Comparison of ENCODE assay signal across 14 cellular contexts in the genomic region with DNA sequence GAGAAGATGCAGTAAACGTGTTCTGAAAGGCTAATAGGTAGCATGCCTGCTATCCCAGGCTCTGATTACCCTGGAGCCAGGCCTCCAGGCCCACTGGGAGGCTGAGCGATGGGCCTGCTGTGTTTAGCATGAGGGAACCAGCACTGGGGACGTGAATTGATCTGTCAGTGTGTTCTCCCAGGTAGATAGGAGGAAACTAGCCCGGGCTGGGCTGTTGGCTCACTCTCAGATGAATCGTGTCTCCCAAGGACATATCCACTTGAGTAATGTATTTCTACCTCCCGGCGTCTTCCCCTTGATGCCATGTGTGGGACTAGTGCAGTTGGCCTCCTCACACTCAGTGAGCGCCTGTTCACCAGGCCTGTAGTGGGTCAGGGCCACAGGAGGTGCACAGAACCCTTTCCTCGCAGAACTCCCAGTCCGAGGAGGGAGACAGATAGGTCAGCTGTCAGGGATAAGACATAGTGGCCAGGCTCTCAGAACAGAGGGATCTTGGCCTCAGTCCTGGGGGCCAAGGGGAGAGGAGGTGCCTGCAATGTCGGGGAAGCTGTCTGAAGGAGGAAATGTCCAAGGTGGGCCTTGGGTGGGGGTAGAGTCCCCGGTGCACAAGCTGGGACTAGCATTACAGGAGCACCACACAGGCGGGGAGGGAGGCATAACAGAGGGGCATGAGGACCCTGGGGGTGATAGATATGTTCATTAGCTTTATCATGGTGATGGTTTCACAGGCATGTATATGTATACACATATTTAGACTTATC.
DNase-seq lines count a peak whose midpoint lies in the region; TF ChIP-seq lines count a peak whose summit lies in the region.
"Had no signal": no experiment of that assay in that cellular context is flagged by ENCODE, and none has a peak within 500 bp of the region (broad histone marks: within the 10 kb centered on the region; RNA-seq: fewer than 3 reads in every experiment).

No MANE protein-coding gene starts in this region.

- intact Hi-C loops in CD14-positive monocyte (cut with micrococcal nuclease) (no loop called here), adrenal gland (cut with DNase I) (no loop called here), sigmoid colon (cut with DNase I) (no loop called here)

- H3K27me3 Mint-ChIP-seq in CD14-positive monocyte (ENCODE audit: low read depth in 3 of 3) (peaks cover 0 to 2% (median 1%) of the 10 kb centered on the region in 3 donors), mesothelial cell of epicardium (ENCODE audit: low read depth) (no peaks in the 10 kb centered on the region)

- H3K36me3 Mint-ChIP-seq in CD14-positive monocyte (peaks cover 32 to 38% of the 10 kb centered on the region in 2 donors), mesothelial cell of epicardium (peaks cover 9% of the 10 kb centered on the region)

- H3K27ac ChIP-seq in adrenal gland: no peak overlapping the region
- peak overlapping the region in 2 of 4 donors; percentile 46 to 49 for H3K27ac ChIP-seq in sigmoid colon
- H3K27ac ChIP-seq in coronary artery: no peak overlapping the region
- H3K27ac ChIP-seq: BLaER1, KMS-11 had no signal

- no peak for TF ChIP-seq EP300 in sigmoid colon (IDR thresholded peaks at IDR 0.05)

- DNase-seq in CD14-positive monocyte (ENCODE audit: low spot score): peak; percentile 45
- DNase-seq in adrenal gland: peak; percentile 27 to 68 (median 54)
- no peak for DNase-seq in mesothelial cell of epicardium (ENCODE audit: low spot score in 2 of 2, unreplicated experiment in 2 of 2)
- DNase-seq in sigmoid colon: peak; percentile 52
- no peak for DNase-seq in DMS79 (lab: John Stamatoyannopoulos, UW)
- DNase-seq in DMS53 (lab: John Stamatoyannopoulos, UW): no peak
- no peak for DNase-seq in GM19238 (ENCODE audit: insufficient read length, low spot score)
- no peak for DNase-seq in coronary artery (ENCODE audit: low spot score)
- DNase-seq: MM.1S, NCI-H1105 treated with DMSO at 0.1 percent for 48 hours, NCI-H187, NCI-H82 had no signal

- H3K27ac Mint-ChIP-seq in CD14-positive monocyte (no peak overlapping the region), mesothelial cell of epicardium (peak overlapping the region; percentile 90)

- no peaks in the 10 kb centered on the region for H3K4me1 Mint-ChIP-seq in CD14-positive monocyte
- H3K4me1 Mint-ChIP-seq in mesothelial cell of epicardium: peaks cover 43% of the 10 kb centered on the region

- no peak overlapping the region for H3K4me3 ChIP-seq in adrenal gland
- H3K4me3 ChIP-seq in sigmoid colon: no peak overlapping the region
- no peak overlapping the region for H3K4me3 ChIP-seq in coronary artery
- H3K4me3 ChIP-seq: BLaER1 had no signal

- no peak for TF ChIP-seq CTCF in CD14-positive monocyte (IDR thresholded peaks at IDR 0.05)
- no peak for TF ChIP-seq CTCF in adrenal gland (IDR thresholded peaks at IDR 0.05)
- TF ChIP-seq CTCF in mesothelial cell of epicardium (IDR thresholded peaks at IDR 0.05; ENCODE audit: unreplicated experiment): no peak
- TF ChIP-seq CTCF in sigmoid colon (IDR thresholded peaks at IDR 0.05): no peak
- no peak for TF ChIP-seq CTCF in coronary artery (IDR thresholded peaks at IDR 0.05)

- H3K9me3 Mint-ChIP-seq in CD14-positive monocyte (no peaks in the 10 kb centered on the region), mesothelial cell of epicardium (no peaks in the 10 kb centered on the region)

- H3K27me3 ChIP-seq in adrenal gland: no peaks in the 10 kb centered on the region
- H3K27me3 ChIP-seq in sigmoid colon: no peaks in the 10 kb centered on the region
- H3K27me3 ChIP-seq: BLaER1 had no signal

- peaks cover 0 to 6% of the 10 kb centered on the region in 2 donors for H3K36me3 ChIP-seq in adrenal gland (replicated peaks in 1 of 2)
- peaks cover 0 to 8% (median 0%) of the 10 kb centered on the region in 4 donors for H3K36me3 ChIP-seq in sigmoid colon

- TF ChIP-seq POLR2A in adrenal gland (IDR thresholded peaks at IDR 0.05) (no peak), sigmoid colon (IDR thresholded peaks at IDR 0.05) (no peak)

- no peaks in the 10 kb centered on the region for H3K9me3 ChIP-seq in adrenal gland (replicated peaks in 1 of 3)
- no peaks in the 10 kb centered on the region for H3K9me3 ChIP-seq in sigmoid colon
- H3K9me3 ChIP-seq: BLaER1 had no signal

- 54 to 58% (median 55%) methylated on average over 10 to 13 of the region's 13 CpGs for WGBS in adrenal gland, 4 donors
- WGBS in sigmoid colon, 2 donors: 85 to 86% methylated on average over 13 of the region's 13 CpGs

- H3K4me3 Mint-ChIP-seq in CD14-positive monocyte (no peak overlapping the region), mesothelial cell of epicardium (no peak overlapping the region)

- peaks cover 0 to 12% of the 10 kb centered on the region in 2 donors for H3K4me1 ChIP-seq in adrenal gland (replicated peaks in 1 of 2)
- H3K4me1 ChIP-seq in sigmoid colon: peaks cover 0 to 25% (median 19%) of the 10 kb centered on the region in 4 donors

Comparison
In these comparisons a context has a peak if more than half of its experiments do, and no peak if none do; other contexts are left out.
1. DNase-seq: peak in CD14-positive monocyte (single experiment), adrenal gland (7 of 7) and sigmoid colon (single experiment); none in mesothelial cell of epicardium (0 of 2), DMS79 (single experiment), DMS53 (single experiment), GM19238 (single experiment) and coronary artery (single experiment).